25 cellular contexts compared by ENCODE assay signal in the genomic region with DNA sequence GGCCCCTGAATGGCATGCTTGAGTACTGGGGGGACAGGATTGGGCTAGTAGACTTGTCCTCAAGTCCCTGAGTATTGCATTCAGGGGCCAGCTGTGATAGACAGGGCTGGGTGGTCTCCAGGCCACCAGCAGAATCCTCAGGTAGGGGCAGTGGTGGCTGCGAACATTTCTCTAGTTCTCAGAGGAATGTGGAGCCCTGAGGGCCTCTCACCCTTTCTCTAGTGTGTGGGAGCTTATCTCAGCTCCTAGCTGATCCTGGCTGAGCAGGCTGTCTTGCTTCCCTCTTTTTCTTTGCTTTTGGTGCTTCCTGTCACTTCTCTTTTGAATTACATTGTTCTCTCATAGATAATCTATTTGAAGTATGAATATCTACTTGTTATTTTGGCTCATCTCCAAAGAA.
"Had no signal": no experiment of that assay in that cellular context is flagged by ENCODE, and none has a peak within 500 bp of the region (broad histone marks: within the 10 kb centered on the region; RNA-seq: fewer than 3 reads in every experiment).

No MANE protein-coding gene starts in this region.

- H3K9me3 ChIP-seq: colonic mucosa had no signal

- H3K36me3 ChIP-seq: ascending aorta, breast epithelium, cardiac muscle cell, colonic mucosa had no signal

- DNase-seq: activated CD4-positive, alpha-beta T cell treated with anti-CD3 and anti-CD28 coated beads for 1 hour; activated CD4-positive, alpha-beta T cell treated with anti-CD3 and anti-CD28 coated beads for 48 hours; activated CD4-positive, alpha-beta T cell treated with anti-CD3 and anti-CD28 coated beads, Interleukin-2, amount 50 U/mL, for 1 hour; activated CD4-positive, alpha-beta T cell treated with anti-CD3 and anti-CD28 coated beads, Interleukin-2, amount 50 U/mL, for 48 hours; activated CD8-positive, alpha-beta memory T cell treated with anti-CD3 and anti-CD28 coated beads for 24 hours; activated CD8-positive, alpha-beta T cell treated with anti-CD3 and anti-CD28 coated beads for 36 hours; activated effector memory CD4-positive, alpha-beta T cell treated with Interleukin-2 at 50 U/mL for 16 hours; activated naive CD4-positive, alpha-beta T cell treated with anti-CD3 and anti-CD28 coated beads, Interleukin-2, amount 10 ng/mL, durations not matched to agents 7 days and 5 days; activated naive CD8-positive, alpha-beta T cell treated with anti-CD3 and anti-CD28 coated beads, Interleukin-2, amount 10 ng/mL, durations not matched to agents 7 days and 5 days; activated T-cell treated with anti-CD3 and anti-CD28 coated beads, Interleukin-2, amount 50 U/mL, for 4 hours; central memory CD4-positive, alpha-beta T cell; cerebellar nuclear complex; colonic mucosa; effector CD8-positive, alpha-beta T cell; foreskin fibroblast; head of caudate nucleus; T-helper 1 cell; T-helper 17 cell; T1000 had no signal

- H3K4me1 ChIP-seq: ascending aorta, breast epithelium, colonic mucosa had no signal

- H3K27me3 ChIP-seq: ascending aorta, breast epithelium, cardiac muscle cell, colonic mucosa had no signal

- H3K4me3 ChIP-seq: ascending aorta, breast epithelium, cardiac muscle cell, colonic mucosa had no signal

- ATAC-seq: activated CD8-positive, alpha-beta T cell treated with anti-CD3 and anti-CD28 coated beads for 36 hours; activated naive CD4-positive, alpha-beta T cell treated with anti-CD3 and anti-CD28 coated beads, Interleukin-2, amount 50 U/mL, for 72 hours; activated T-cell treated with anti-CD3 and anti-CD28 coated beads, Interleukin-2, amount 50 U/mL, for 4 hours; activated T-helper 17 cell treated with anti-CD3 and anti-CD28 coated beads, Interleukin-2, amount 50 U/mL, for 72 hours; esophagus mucosa; T-helper 17 cell had no signal

- H3K27ac ChIP-seq: ascending aorta, breast epithelium, cardiac muscle cell, colonic mucosa had no signal
